ENCODE assay signal across 20 cellular contexts in genomic region chr13:42821437-42821836, GRCh38. TPM values are rescaled to one million over a fixed set of nuclear protein-coding genes. Genes with fewer than 3 reads are reported as not detected.
A peak's percentile ranks its signal among the peaks of the same experiment; 100 is the strongest.
DNase-seq lines count a peak whose midpoint lies in the region; ATAC-seq and TF ChIP-seq lines count a peak whose summit lies in the region.
"Had no signal": no experiment of that assay in that cellular context is flagged by ENCODE, and none has a peak within 500 bp of the region (broad histone marks: within the 10 kb centered on the region; RNA-seq: fewer than 3 reads in every experiment).

No MANE protein-coding gene starts in this region.

- DNase-seq in AG09319 (ENCODE audit: extremely low read depth, low read depth) (peak; percentile 60), MG63 (peak; percentile 52), cardiac fibroblast (ENCODE audit: low read depth in 2 of 2) (peak; percentile 78 to 90), myocyte (ENCODE audit: low read depth) (peak; percentile 26)
- DNase-seq in activated T-cell treated with anti-CD3 and anti-CD28 coated beads, Interleukin-2, amount 50 U/mL, for 1 hour, result no peak
- DNase-seq: activated CD4-positive, alpha-beta T cell treated with anti-CD3 and anti-CD28 coated beads for 36 hours; activated T-cell treated with anti-CD3 and anti-CD28 coated beads for 4 hours; left cardiac atrium; mucosa of descending colon; T-helper 9 cell had no signal

- H3K9me3 ChIP-seq in MG63, result 0 out of 2 replicates have a peak, but pooled peaks cover 3% of the 10 kb centered on the region

- TF ChIP-seq CTCF in AG09319 (IDR thresholded peaks at IDR 0.05; ENCODE audit: low read depth, low read length) (no peak), cardiac fibroblast (IDR thresholded peaks at IDR 0.05; ENCODE audit: low read depth, low read length) (no peak)

- ATAC-seq in HG03442 (IDR thresholded peaks at IDR 0.05; ENCODE audit: unreplicated experiment) (no peak), GM18502 (IDR thresholded peaks at IDR 0.05; ENCODE audit: poor library complexity, unreplicated experiment) (no peak), GM19467 (IDR thresholded peaks at IDR 0.05; ENCODE audit: unreplicated experiment) (no peak)
- ATAC-seq: activated CD4-positive, alpha-beta T cell treated with anti-CD3 and anti-CD28 coated beads for 36 hours; activated naive CD4-positive, alpha-beta T cell treated with anti-CD3 and anti-CD28 coated beads, Interleukin-2, amount 50 U/mL, for 72 hours; K562; left cardiac atrium; mucosa of descending colon; stimulated activated effector memory CD8-positive, alpha-beta T cell treated with anti-CD3 and anti-CD28 coated beads, Interleukin-12 subunit alpha, Interleukin-12 subunit beta, amount 100 ng/mL, for 72 hours had no signal

- H3K27me3 ChIP-seq in MG63, result no peaks in the 10 kb centered on the region
- H3K27me3 ChIP-seq: hepatocyte had no signal

- H3K4me3 ChIP-seq in MG63 (no peak overlapping the region), cardiac fibroblast (replicated peaks in 1 of 2; ENCODE audit: low read depth in 2 of 2, low read length in 2 of 2) (no peak overlapping the region)
- H3K4me3 ChIP-seq: hepatocyte, K562, mucosa of descending colon, skin epidermis had no signal

- no peaks in the 10 kb centered on the region for H3K36me3 ChIP-seq in MG63

RNA-seq across cellular contexts. Expression of gene FAM216B, which starts 40.1 kb away (rescaled TPM):
- not detected in 2 replicates for total RNA-seq in MG63 (2014; rRNA removed; shearing (Covaris generic); ENCODE audit: low replicate concordance)
- not detected in 2 replicates for total RNA-seq in myocyte
- not detected for polyA plus RNA-seq in myocyte (2012)
- total RNA-seq: activated CD4-positive, alpha-beta T cell treated with anti-CD3 and anti-CD28 coated beads for 36 hours; activated naive CD4-positive, alpha-beta T cell treated with anti-CD3 and anti-CD28 coated beads, Interleukin-2, amount 50 U/mL, for 72 hours; chondrocyte; K562; osteocyte had no signal
- polyA plus RNA-seq: K562 had no signal
